8 cellular contexts compared by ENCODE assay signal in genomic region chr20:3472105-3472504, GRCh38. TPM values are rescaled to one million over a fixed set of nuclear protein-coding genes. Genes with fewer than 3 reads are reported as not detected.
DNase-seq lines count a peak whose midpoint lies in the region; ATAC-seq and TF ChIP-seq lines count a peak whose summit lies in the region.

No MANE protein-coding gene starts in this region.

- H3K36me3 ChIP-seq in adrenal gland (replicated peaks in 1 of 2) (no peaks in the 10 kb centered on the region), liver (ENCODE audit: control insufficient read depth in 4 of 4, insufficient read depth in 3 of 4, low read depth in 1 of 4, low read length in 3 of 4) (no peaks in the 10 kb centered on the region), tibial artery (no peaks in the 10 kb centered on the region)

- DNase-seq in activated T-cell treated with anti-CD3 and anti-CD28 coated beads, Interleukin-2, amount 50 U/mL, for 4 hours: no peak
- DNase-seq in activated T-cell treated with anti-CD3 and anti-CD28 coated beads for 4 hours: no peak
- DNase-seq in adrenal gland: peak in 1 of 7 donors; percentile 21
- no peak for DNase-seq in tibial artery

- peak in 1 of 2 donors; percentile 21 for TF ChIP-seq RAD21 in liver (IDR thresholded peaks at IDR 0.05)

- H3K27me3 ChIP-seq in adrenal gland (no peaks in the 10 kb centered on the region), liver (ENCODE audit: control insufficient read depth in 4 of 4, insufficient read depth in 4 of 4, low read length in 3 of 4) (no peaks in the 10 kb centered on the region), tibial artery (no peaks in the 10 kb centered on the region)

- peak overlapping the region; percentile 95 for H3K4me3 Mint-ChIP-seq in activated T-cell treated with anti-CD3 and anti-CD28 coated beads, Interleukin-2, amount 50 U/mL, for 4 hours

- ATAC-seq in activated T-cell treated with anti-CD3 and anti-CD28 coated beads, Interleukin-2, amount 50 U/mL, for 4 hours: no peak
- ATAC-seq in GM19397 (IDR thresholded peaks at IDR 0.05; ENCODE audit: unreplicated experiment) (no peak), GM21381 (IDR thresholded peaks at IDR 0.05; ENCODE audit: unreplicated experiment) (no peak), GM18519 (IDR thresholded peaks at IDR 0.05; ENCODE audit: low FRiP score, unreplicated experiment) (no peak)

- intact Hi-C loops in adrenal gland (cut with DNase I) (no loop called here), tibial artery (cut with DNase I; ENCODE audit: low total_unique reads) (loop anchor here (5.0 kb wide), 1 partner anchor 65 kb away; the partner anchor contains the start of gene DNAAF9)

- H3K9ac ChIP-seq in liver (ENCODE audit: low read depth in 1 of 2, low read length in 2 of 2): peak overlapping the region; percentile 70 to 82

- H3K27me3 Mint-ChIP-seq in activated T-cell treated with anti-CD3 and anti-CD28 coated beads, Interleukin-2, amount 50 U/mL, for 4 hours (ENCODE audit: low read depth): no peaks in the 10 kb centered on the region

- H3K27ac ChIP-seq in adrenal gland (peak overlapping the region in 3 of 5 donors; percentile 24 to 88 (median 82)), liver (ENCODE audit: low read depth in 1 of 2, low read length in 2 of 2) (peak overlapping the region; percentile 81 to 93), tibial artery (no peak overlapping the region)

- H3K36me3 Mint-ChIP-seq in activated T-cell treated with anti-CD3 and anti-CD28 coated beads, Interleukin-2, amount 50 U/mL, for 4 hours (ENCODE audit: insufficient read depth): no peaks in the 10 kb centered on the region

- 39 to 47% (median 42%) methylated on average over 3 of the region's 3 CpGs for WGBS in adrenal gland, 4 donors
- WGBS in liver: 24% methylated on average over 3 of the region's 3 CpGs

- TF ChIP-seq CTCF in adrenal gland (IDR thresholded peaks at IDR 0.05) (no peak), liver (IDR thresholded peaks at IDR 0.05; ENCODE audit: low read depth, low read length, missing input control) (no peak), tibial artery (IDR thresholded peaks at IDR 0.05) (no peak)

- H3K4me1 ChIP-seq in adrenal gland (replicated peaks in 1 of 2) (peaks cover 21 to 25% of the 10 kb centered on the region in 2 donors), liver (ENCODE audit: control insufficient read depth in 4 of 4, insufficient read depth in 4 of 4, low read length in 3 of 4) (peaks cover 4 to 41% (median 36%) of the 10 kb centered on the region in 4 donors), tibial artery (peaks cover 0 to 27% (median 26%) of the 10 kb centered on the region in 4 donors)

- no peaks in the 10 kb centered on the region for H3K9me3 Mint-ChIP-seq in activated T-cell treated with anti-CD3 and anti-CD28 coated beads, Interleukin-2, amount 50 U/mL, for 4 hours

- H3K9me3 ChIP-seq in adrenal gland (replicated peaks in 1 of 3): no peaks in the 10 kb centered on the region
- H3K9me3 ChIP-seq in liver (ENCODE audit: control insufficient read depth in 4 of 4, low read length in 3 of 4): no peaks in the 10 kb centered on the region
- no peaks in the 10 kb centered on the region for H3K9me3 ChIP-seq in tibial artery

- H3K4me1 Mint-ChIP-seq in activated T-cell treated with anti-CD3 and anti-CD28 coated beads, Interleukin-2, amount 50 U/mL, for 4 hours (ENCODE audit: low read depth): peaks cover 33% of the 10 kb centered on the region

- peak overlapping the region in 2 of 4 donors; percentile 82 to 92 for H3K4me3 ChIP-seq in adrenal gland
- peak overlapping the region; percentile 73 to 96 (median 88) for H3K4me3 ChIP-seq in liver (ENCODE audit: low read depth in 1 of 3, low read length in 3 of 3)
- H3K4me3 ChIP-seq in tibial artery: peak overlapping the region; percentile 90 to 92

- TF ChIP-seq POLR2A in adrenal gland (IDR thresholded peaks at IDR 0.05): no peak

TF ChIP-seq in liver, 16 proteins besides CTCF, POLR2A, EP300 and RAD21:
- TF ChIP-seq HNF4G (IDR thresholded peaks at IDR 0.05) (no peak), REST (IDR thresholded peaks at IDR 0.05) (no peak), EGR1 (IDR thresholded peaks at IDR 0.05; ENCODE audit: low read depth in 2 of 2) (no peak), RXRA (IDR thresholded peaks at IDR 0.05) (peak; percentile 64 to 81), MAX (IDR thresholded peaks at IDR 0.05) (peak; percentile 57), FOXA2 (IDR thresholded peaks at IDR 0.05) (no peak), HNF4A (conservative IDR thresholded peaks at IDR 0.05) (peak; percentile 87), TAF1 (conservative IDR thresholded peaks at IDR 0.05) (no peak), ZBTB33 (IDR thresholded peaks at IDR 0.05) (peak; percentile 43), JUND (IDR thresholded peaks at IDR 0.05) (no peak), YY1 (IDR thresholded peaks at IDR 0.05) (no peak), ATF3 (IDR thresholded peaks at IDR 0.05) (no peak), SP1 (IDR thresholded peaks at IDR 0.05) (peak; percentile 46), NR2F2 (IDR thresholded peaks at IDR 0.05) (no peak), GABPA (IDR thresholded peaks at IDR 0.05 in 1 of 2, conservative IDR thresholded peaks at IDR 0.05 in 1 of 2) (no peak), FOXA1 (IDR thresholded peaks at IDR 0.05) (no peak)

RNA-seq across cellular contexts. Expression of gene ATRN, which starts 1.3 kb away (rescaled TPM):
- total RNA-seq in activated T-cell treated with anti-CD3 and anti-CD28 coated beads, Interleukin-2, amount 50 U/mL, for 4 hours: 10 to 100 TPM; 12.3 to 12.5 (median 12.3) TPM
- total RNA-seq in adrenal gland (10 to 100 TPM; 42.5 to 74.8 (median 56.2) TPM), liver (100 to 1,000 TPM in 1 of 2 donors, 10 to 100 TPM in 1; 57.4 to 104 TPM)
- polyA plus RNA-seq in adrenal gland (10 to 100 TPM in 1 of 3 donors, 1 to 10 TPM in 2; 6.2 to 81.1 (median 6.4) TPM), liver (10 to 100 TPM in 1 of 2 donors, 1 to 10 TPM in 1; 8.4 to 34.6 TPM)

Comparison
In these comparisons a context has a peak if more than half of its experiments do, and no peak if none do; other contexts are left out.
1. H3K27ac ChIP-seq: peak in adrenal gland (3 of 5) and liver (2 of 2); none in tibial artery (0 of 2).